ENCODE assay signal across 11 cellular contexts in the genomic region with DNA sequence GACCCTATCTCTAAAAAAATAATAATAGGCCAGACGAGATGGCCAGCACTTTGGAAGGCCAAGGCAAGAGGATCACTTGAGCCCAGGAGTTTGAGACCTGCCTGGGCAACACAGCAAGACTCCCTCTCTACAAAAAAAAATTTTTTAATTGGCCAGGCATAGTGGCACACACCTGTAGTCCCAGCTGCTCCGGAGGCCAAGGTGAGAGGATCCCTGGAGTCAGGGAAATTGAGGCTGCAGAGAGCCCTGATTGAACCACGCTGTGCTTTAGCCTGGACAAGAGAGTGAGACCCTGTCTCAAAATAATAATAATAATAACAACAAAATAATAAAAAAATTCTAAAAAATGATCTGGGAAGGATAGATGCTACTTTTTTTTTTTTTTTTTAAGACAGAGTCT. TPM values are rescaled to one million over a fixed set of nuclear protein-coding genes. Genes with fewer than 3 reads are reported as not detected.
DNase-seq lines count a peak whose midpoint lies in the region; ATAC-seq, FAIRE-seq and TF ChIP-seq lines count a peak whose summit lies in the region.
"Had no signal": no experiment of that assay in that cellular context is flagged by ENCODE, and none has a peak within 500 bp of the region (broad histone marks: within the 10 kb centered on the region; RNA-seq: fewer than 3 reads in every experiment).

No MANE protein-coding gene starts in this region.

- no peak overlapping the region for H2BK20ac ChIP-seq in IMR-90 (ENCODE audit: low read depth, low read length)

- no TSS peak for BruUV-seq in IMR-90 (replicated peaks; lab: Mats Ljungman, UMichigan)
- BruUV-seq in K562 (replicated peaks; lab: Mats Ljungman, UMichigan), result no TSS peak

- POLR2A ChIA-PET in activated CD8-positive, alpha-beta T cell treated with anti-CD3 and anti-CD28 coated beads, Interleukin-2, amount 10 ng/mL, durations not matched to agents 7 days and 5 days (lab: Charles Lee), result interaction anchor here (1.2 kb wide), 2 partner anchors 27 to 32 kb away, joined by 4 to 6 read pairs; a partner anchor contains a TSS
- POLR2A ChIA-PET in activated CD8-positive, alpha-beta T cell treated with anti-CD3 and anti-CD28 coated beads for 36 hours (lab: Charles Lee), result interaction anchor here (1.4 kb wide), 2 partner anchors 20 to 32 kb away, joined by 5 to 6 read pairs; no protein-coding TSS in a partner anchor
- POLR2A ChIA-PET in IMR-90 (lab: Charles Lee; ENCODE audit: unreplicated experiment) (no interaction called here), K562 (lab: Yijun Ruan, JAX) (interaction anchor here (0.6 to 1.9 kb wide), 7 partner anchors 9 to 1302 kb away, joined by 3 to 8 read pairs (median 3); no protein-coding TSS in a partner anchor)

- peak overlapping the region; percentile 99 for H3K27ac Mint-ChIP-seq in activated CD8-positive, alpha-beta T cell treated with anti-CD3 and anti-CD28 coated beads, Interleukin-2, amount 10 ng/mL, durations not matched to agents 7 days and 5 days
- H3K27ac Mint-ChIP-seq in activated CD8-positive, alpha-beta T cell treated with anti-CD3 and anti-CD28 coated beads for 36 hours, result no peak overlapping the region
- peak overlapping the region; percentile 100 for H3K27ac Mint-ChIP-seq in neural progenitor cell

- no peaks in the 10 kb centered on the region for H3K9me3 Mint-ChIP-seq in activated CD8-positive, alpha-beta T cell treated with anti-CD3 and anti-CD28 coated beads, Interleukin-2, amount 10 ng/mL, durations not matched to agents 7 days and 5 days (ENCODE audit: insufficient read depth)
- no peaks in the 10 kb centered on the region for H3K9me3 Mint-ChIP-seq in activated CD8-positive, alpha-beta T cell treated with anti-CD3 and anti-CD28 coated beads for 36 hours
- no peaks in the 10 kb centered on the region for H3K9me3 Mint-ChIP-seq in neural progenitor cell
- H3K9me3 Mint-ChIP-seq: IgD-negative memory B cell had no signal

- dilution Hi-C loops in IMR-90 (cut with HindIII; ENCODE audit: low sequenced_read_pairs, unreplicated experiment), result no loop called here

- H3K4me1 ChIP-seq in IMR-90 (ENCODE audit: control insufficient read depth, insufficient read depth, low read length) (no peaks in the 10 kb centered on the region), K562 (replicated peaks in 1 of 2; ENCODE audit: control insufficient read depth in 2 of 2, insufficient read depth in 2 of 2, low read length in 2 of 2) (peaks cover 5 to 28% of the 10 kb centered on the region in 2 experiments; a peak in 4 of 5 replicates), neural progenitor cell (peaks cover 3% of the 10 kb centered on the region)

- H3K36me3 ChIP-seq in IMR-90 (ENCODE audit: control insufficient read depth, insufficient read depth, low read length) (no peaks in the 10 kb centered on the region), K562 (ENCODE audit: control insufficient read depth, insufficient read depth, low read length) (peaks cover 13% of the 10 kb centered on the region; the same call in 2 of the 3 replicates), neural progenitor cell (no peaks in the 10 kb centered on the region)

- no peaks in the 10 kb centered on the region for H4K20me1 ChIP-seq in IMR-90 (ENCODE audit: insufficient read depth, low read length)
- no peaks in the 10 kb centered on the region for H4K20me1 ChIP-seq in K562 (replicated peaks; ENCODE audit: control insufficient read depth, insufficient read depth, low read length)
- no peaks in the 10 kb centered on the region for H4K20me1 ChIP-seq in neural progenitor cell (ENCODE audit: low read depth)

- H3K9me1 ChIP-seq in IMR-90 (ENCODE audit: insufficient read depth, low read length) (no peaks in the 10 kb centered on the region), K562 (ENCODE audit: control insufficient read depth, insufficient read depth, low read length) (no peaks in the 10 kb centered on the region)

- TF ChIP-seq EP300 in K562 (IDR thresholded peaks at IDR 0.05; ENCODE audit: low read length), result no peak

- H3K9ac ChIP-seq in IMR-90 (ENCODE audit: low read depth, low read length) (no peak overlapping the region), K562 (ENCODE audit: insufficient read depth in 1 of 2, low read depth in 2 of 2, low read length in 2 of 2) (no peak overlapping the region), neural progenitor cell (no peak overlapping the region)

- no peak overlapping the region for H3K4me3 ChIP-seq in IMR-90 (ENCODE audit: insufficient read depth, low read depth, low read length)
- no peak overlapping the region for H3K4me3 ChIP-seq in K562
- no peak overlapping the region for H3K4me3 ChIP-seq in neural progenitor cell

- H4K8ac ChIP-seq in IMR-90 (ENCODE audit: low read depth in 2 of 2, low read length in 2 of 2), result peak overlapping the region; percentile 99 to 100

- H3K56ac ChIP-seq in IMR-90 (ENCODE audit: extremely low read depth, insufficient read depth, low read length), result no peak overlapping the region

- ATAC-seq in activated CD8-positive, alpha-beta T cell treated with anti-CD3 and anti-CD28 coated beads, Interleukin-2, amount 10 ng/mL, durations not matched to agents 7 days and 5 days, result no peak
- ATAC-seq in activated CD8-positive, alpha-beta T cell treated with anti-CD3 and anti-CD28 coated beads for 36 hours, result no peak
- no peak for ATAC-seq in IMR-90 (ENCODE audit: low read depth)
- no peak for ATAC-seq in K562

- H3K4me1 Mint-ChIP-seq in activated CD8-positive, alpha-beta T cell treated with anti-CD3 and anti-CD28 coated beads, Interleukin-2, amount 10 ng/mL, durations not matched to agents 7 days and 5 days (ENCODE audit: low read depth), result peaks cover 13% of the 10 kb centered on the region
- peaks cover 4% of the 10 kb centered on the region for H3K4me1 Mint-ChIP-seq in activated CD8-positive, alpha-beta T cell treated with anti-CD3 and anti-CD28 coated beads for 36 hours (ENCODE audit: low read depth)
- peaks cover 13% of the 10 kb centered on the region for H3K4me1 Mint-ChIP-seq in neural progenitor cell

- H3K14ac ChIP-seq in IMR-90 (replicated peaks; ENCODE audit: low read depth, low read length), result no peak overlapping the region

- TF ChIP-seq RAD21 in IMR-90 (IDR thresholded peaks at IDR 0.05; ENCODE audit: low read length) (no peak), K562 (CRISPR knock-in tag; conservative IDR thresholded peaks at IDR 0.05 in 1 of 2, IDR thresholded peaks at IDR 0.05 in 1 of 2) (no peak)

- H3K79me1 ChIP-seq in IMR-90 (ENCODE audit: low read depth in 1 of 2, low read length in 2 of 2), result peaks cover 10 to 18% of the 10 kb centered on the region in 2 experiments; a peak in 3 of 4 replicates

- H3K79me2 ChIP-seq in K562 (ENCODE audit: control insufficient read depth, insufficient read depth, low read length) (peaks cover 30% of the 10 kb centered on the region), neural progenitor cell (ENCODE audit: low read depth) (peaks cover 35% of the 10 kb centered on the region)

- no peak for DNase-seq in activated CD8-positive, alpha-beta T cell treated with anti-CD3 and anti-CD28 coated beads, Interleukin-2, amount 10 ng/mL, durations not matched to agents 7 days and 5 days
- no peak for DNase-seq in activated CD8-positive, alpha-beta T cell treated with anti-CD3 and anti-CD28 coated beads for 36 hours
- DNase-seq in IMR-90 (no peak), K562 (ENCODE audit: extremely low read depth in 1 of 4, low spot score in 3 of 4) (no peak), neural progenitor cell (ENCODE audit: low spot score) (no peak), KBM-7 (no peak), NCI-H1048 (lab: John Stamatoyannopoulos, UW) (no peak)
- no peak for DNase-seq in stimulated activated CD4-positive, alpha-beta T cell treated with anti-CD3 and anti-CD28 coated beads, Interleukin-2, amount 100 ng/mL, for 48 hours
- DNase-seq: ACHN, NCI-H69 had no signal

- H3K9me3 ChIP-seq in IMR-90 (ENCODE audit: control insufficient read depth, insufficient read depth, low read length) (no peaks in the 10 kb centered on the region), K562 (replicated peaks; ENCODE audit: control insufficient read depth, insufficient read depth, low read depth, low read length) (no peaks in the 10 kb centered on the region), neural progenitor cell (ENCODE audit: low read depth) (no peaks in the 10 kb centered on the region)

- no peak overlapping the region for H2AFZ ChIP-seq in IMR-90 (replicated peaks; ENCODE audit: low read length, poor library complexity)
- peak overlapping the region; percentile 99 for H2AFZ ChIP-seq in K562 (ENCODE audit: low read depth, low read length)
- H2AFZ ChIP-seq in neural progenitor cell (replicated peaks), result peak overlapping the region; percentile 85

- H3K27me3 ChIP-seq in IMR-90 (ENCODE audit: control insufficient read depth, insufficient read depth, low read length), result no peaks in the 10 kb centered on the region
- H3K27me3 ChIP-seq in K562 (ENCODE audit: control insufficient read depth in 2 of 2, insufficient read depth in 2 of 2, low read length in 2 of 2), result no peaks in the 10 kb centered on the region; a peak in 1 of 5 replicates
- H3K27me3 ChIP-seq in neural progenitor cell, result no peaks in the 10 kb centered on the region

- no peak for TF ChIP-seq CTCF in activated CD8-positive, alpha-beta T cell treated with anti-CD3 and anti-CD28 coated beads for 36 hours (IDR thresholded peaks at IDR 0.05)
- no peak for TF ChIP-seq CTCF in IMR-90 (conservative IDR thresholded peaks at IDR 0.05; ENCODE audit: low read depth, low read length)
- no peak for TF ChIP-seq CTCF in K562 (IDR thresholded peaks at IDR 0.05 in 2 of 3, conservative IDR thresholded peaks at IDR 0.05 in 1 of 3; ENCODE audit: insufficient read depth in 2 of 3, low read depth in 1 of 3, low read length in 3 of 3)
- TF ChIP-seq CTCF in neural progenitor cell (IDR thresholded peaks at IDR 0.05), result no peak

- 83% methylated on average over 1 of the region's 3 CpGs; no CpG with 5 or more reads in 1 of the 2 experiments for WGBS in IMR-90 (ENCODE audit: extremely low coverage in 2 of 2, insufficient read length in 1 of 2), 2 experiments
- WGBS in K562 (ENCODE audit: insufficient coverage, low coverage, missing lambda C conversion rate), result 76% methylated on average over 3 of the region's 3 CpGs

- H3K27me3 Mint-ChIP-seq in activated CD8-positive, alpha-beta T cell treated with anti-CD3 and anti-CD28 coated beads, Interleukin-2, amount 10 ng/mL, durations not matched to agents 7 days and 5 days (ENCODE audit: low read depth), result no peaks in the 10 kb centered on the region
- no peaks in the 10 kb centered on the region for H3K27me3 Mint-ChIP-seq in activated CD8-positive, alpha-beta T cell treated with anti-CD3 and anti-CD28 coated beads for 36 hours
- peaks cover 4% of the 10 kb centered on the region for H3K27me3 Mint-ChIP-seq in neural progenitor cell (ENCODE audit: insufficient read depth, low read depth)
- H3K27me3 Mint-ChIP-seq: IgD-negative memory B cell had no signal

- peak overlapping the region; percentile 100; the same call in 1 of the 2 replicates for H3K4ac ChIP-seq in IMR-90 (ENCODE audit: low read depth, low read length)

- H4K91ac ChIP-seq in IMR-90 (ENCODE audit: insufficient read depth, low read depth, low read length), result no peak overlapping the region

- H3F3A ChIP-seq in neural progenitor cell (ENCODE audit: low read depth), result peaks cover 15% of the 10 kb centered on the region

- H3K36me3 Mint-ChIP-seq in activated CD8-positive, alpha-beta T cell treated with anti-CD3 and anti-CD28 coated beads, Interleukin-2, amount 10 ng/mL, durations not matched to agents 7 days and 5 days (ENCODE audit: low read depth), result peaks cover 5% of the 10 kb centered on the region
- H3K36me3 Mint-ChIP-seq in activated CD8-positive, alpha-beta T cell treated with anti-CD3 and anti-CD28 coated beads for 36 hours (ENCODE audit: low read depth), result no peaks in the 10 kb centered on the region
- peaks cover 9% of the 10 kb centered on the region for H3K36me3 Mint-ChIP-seq in neural progenitor cell
- H3K36me3 Mint-ChIP-seq: IgD-negative memory B cell had no signal

- no peak for FAIRE-seq in K562 (lab: Jason Lieb, UNC)

- no peak overlapping the region for H3K4me3 Mint-ChIP-seq in activated CD8-positive, alpha-beta T cell treated with anti-CD3 and anti-CD28 coated beads, Interleukin-2, amount 10 ng/mL, durations not matched to agents 7 days and 5 days
- H3K4me3 Mint-ChIP-seq in activated CD8-positive, alpha-beta T cell treated with anti-CD3 and anti-CD28 coated beads for 36 hours, result no peak overlapping the region
- peak overlapping the region; percentile 91 for H3K4me3 Mint-ChIP-seq in neural progenitor cell

- H2BK120ac ChIP-seq in IMR-90 (ENCODE audit: low read depth, low read length), result peak overlapping the region; percentile 30; the same call in 1 of the 2 replicates

- H3K23ac ChIP-seq in IMR-90 (ENCODE audit: low read depth, low read length), result no peak overlapping the region

- in situ Hi-C loops in IMR-90 (cut with MboI; ENCODE audit: low sequenced_read_pairs), result no loop called here
- in situ Hi-C loops in K562 (cut with MboI), result no loop called here
- in situ Hi-C loops in KBM-7 (cut with MboI; ENCODE audit: low pct_unique_long_range_greater_than_20kb, low sequenced_read_pairs), result no loop called here

- CTCF ChIA-PET in activated CD8-positive, alpha-beta T cell treated with anti-CD3 and anti-CD28 coated beads, Interleukin-2, amount 10 ng/mL, durations not matched to agents 7 days and 5 days (lab: Charles Lee), result interaction anchor here (0.6 to 1.1 kb wide), 3 partner anchors 27 to 221 kb away, joined by 3 to 4 read pairs (median 3); a partner anchor contains a TSS
- CTCF ChIA-PET in activated CD8-positive, alpha-beta T cell treated with anti-CD3 and anti-CD28 coated beads for 36 hours (lab: Charles Lee), result interaction anchor here (0.6 kb wide), 1 partner anchor 9 kb away, joined by 3 read pairs; no protein-coding TSS in a partner anchor
- CTCF ChIA-PET in IMR-90 (lab: Yijun Ruan, JAX) (no interaction called here), K562 (lab: Yijun Ruan, JAX; ENCODE audit: low intra/inter-chr PET ratio) (no interaction called here)

- no peak overlapping the region for H3K27ac ChIP-seq in IMR-90 (ENCODE audit: insufficient read depth, low read length)
- no peak overlapping the region for H3K27ac ChIP-seq in K562 (ENCODE audit: extremely low read depth, low read depth, low read length)
- H3K27ac ChIP-seq in neural progenitor cell, result no peak overlapping the region

- intact Hi-C loops in activated CD8-positive, alpha-beta T cell treated with anti-CD3 and anti-CD28 coated beads for 36 hours (cut with micrococcal nuclease), result no loop called here
- intact Hi-C loops in IMR-90 (cut with micrococcal nuclease), result loop anchor here (2.0 kb wide), 1 partner anchor 31 kb away; a partner anchor contains a TSS
- intact Hi-C loops in K562 (cut with micrococcal nuclease), result no loop called here

- H4K5ac ChIP-seq in IMR-90 (ENCODE audit: low read depth, low read length), result peak overlapping the region; percentile 100

- H2AK9ac ChIP-seq in IMR-90 (replicated peaks; ENCODE audit: low read depth, low read length, poor library complexity), result no peak overlapping the region

- H2BK15ac ChIP-seq in IMR-90 (ENCODE audit: low read depth, low read length), result peak overlapping the region; percentile 11; the same call in 1 of the 3 replicates

- H3K4me2 ChIP-seq in IMR-90 (ENCODE audit: low read depth, low read length) (no peak overlapping the region), K562 (ENCODE audit: insufficient read depth, low read length) (no peak overlapping the region), neural progenitor cell (no peak overlapping the region)

- no peak overlapping the region for H2BK5ac ChIP-seq in IMR-90 (ENCODE audit: low read depth, low read length, poor library complexity, severe bottlenecking)

- no peak for TF ChIP-seq POLR2A in IMR-90 (IDR thresholded peaks at IDR 0.05; ENCODE audit: low read depth, low read length)
- TF ChIP-seq POLR2A in K562 (conservative IDR thresholded peaks at IDR 0.05), result no peak

- peak overlapping the region; percentile 61 for H2AK5ac ChIP-seq in IMR-90 (ENCODE audit: low read depth, low read length)

- no peak overlapping the region for H3K18ac ChIP-seq in IMR-90 (ENCODE audit: low read depth, low read length)

RNA-seq across cellular contexts. Expression of a gene that starts 1.1 kb away (rescaled TPM):
- total RNA-seq in activated CD8-positive, alpha-beta T cell treated with anti-CD3 and anti-CD28 coated beads, Interleukin-2, amount 10 ng/mL, durations not matched to agents 7 days and 5 days, result 10 to 100 TPM; 68.9 to 76.3 TPM
- total RNA-seq in activated CD8-positive, alpha-beta T cell treated with anti-CD3 and anti-CD28 coated beads for 36 hours, result 10 to 100 TPM; 24.3 to 25.6 TPM
- total RNA-seq in IMR-90 (2012; rRNA removed) (36.1 and 37.1 TPM in 2 replicates), K562 (2014; rRNA removed) (249 and 283 TPM in 2 replicates), K562 (2014; rRNA removed; fragmentation: Illumina TruSeq; extraction: Trizol) (16.0 and 21.6 TPM in 2 replicates), K562 (2015; rRNA removed; fragmentation: Illumina TruSeq; extraction: Trizol) (69.5 and 71.3 TPM in 2 replicates), K562 (2021) (131 and 144 TPM in 2 replicates), neural progenitor cell (ENCODE audit: low replicate concordance) (45.9 and 141 TPM in 2 replicates)
- polyA plus RNA-seq in IMR-90 (2012; rRNA removed) (33.7 and 42.9 TPM in 2 replicates), K562 (2011; rRNA removed) (70.0 and 85.8 TPM in 2 replicates), K562 (2014; fragmentation: Illumina TruSeq; extraction: Trizol) (36.3 and 76.9 TPM in 2 replicates), K562 (2014; fragmentation: Nextera tagmentation; extraction: Ambion mirVana) (1 to 10 TPM; 1.5 to 2.3 TPM), K562 (2014; rRNA removed) (165 and 184 TPM in 2 replicates)
- 27.9 and 40.6 TPM in 2 replicates for polyA plus RNA-seq in IMR-90 (2012; cell fraction: cytosol; rRNA removed)
- polyA plus RNA-seq in IMR-90 (2012; cell fraction: nucleus; rRNA removed; ENCODE audit: low replicate concordance), result 24.0 and 102 TPM in 2 replicates
- total RNA-seq in K562 (2011; cell fraction: chromatin; rRNA removed; ENCODE audit: low replicate concordance), result 27.2 and 132 TPM in 2 replicates
- total RNA-seq in K562 (2011; cell fraction: nucleolus; rRNA removed), result 174 and 202 TPM in 2 replicates
- 76.1 and 76.9 TPM in 2 replicates for total RNA-seq in K562 (2011; cell fraction: nucleoplasm; rRNA removed)
- polyA plus RNA-seq in K562 (2011; cell fraction: cytosol; rRNA removed), result 110 and 264 TPM in 2 replicates
- polyA plus RNA-seq in K562 (2011; cell fraction: nucleus; rRNA removed), result 270 and 451 TPM in 2 replicates
- 106 and 139 TPM in 2 replicates for polyA plus RNA-seq in K562 (2012)
- 16.9 and 31.4 TPM in 2 replicates for polyA minus RNA-seq in K562 (2011; rRNA and poly(A)+ RNA removed)
- 70.6 and 79.0 TPM in 2 replicates for polyA minus RNA-seq in K562 (2011; cell fraction: cytosol; rRNA and poly(A)+ RNA removed)
- 78.6 and 83.6 TPM in 2 replicates for polyA minus RNA-seq in K562 (2011; cell fraction: nucleus; rRNA and poly(A)+ RNA removed)

RNA-seq across cellular contexts. Expression of a gene that starts 31.2 kb away (rescaled TPM):
- 100 to 1,000 TPM; 574 to 607 TPM for total RNA-seq in activated CD8-positive, alpha-beta T cell treated with anti-CD3 and anti-CD28 coated beads, Interleukin-2, amount 10 ng/mL, durations not matched to agents 7 days and 5 days
- 100 to 1,000 TPM; 749 to 755 TPM for total RNA-seq in activated CD8-positive, alpha-beta T cell treated with anti-CD3 and anti-CD28 coated beads for 36 hours
- 182 and 587 TPM in 2 replicates for total RNA-seq in IMR-90 (2012; rRNA removed)
- 80.2 and 104 TPM in 2 replicates for polyA plus RNA-seq in IMR-90 (2012; rRNA removed)
- 13.7 and 17.9 TPM in 2 replicates for polyA plus RNA-seq in IMR-90 (2012; cell fraction: cytosol; rRNA removed)
- polyA plus RNA-seq in IMR-90 (2012; cell fraction: nucleus; rRNA removed; ENCODE audit: low replicate concordance), result 21.2 and 52.6 TPM in 2 replicates
- total RNA-seq in K562 (2011; cell fraction: chromatin; rRNA removed; ENCODE audit: low replicate concordance), result 148 and 241 TPM in 2 replicates
- 111 and 117 TPM in 2 replicates for total RNA-seq in K562 (2011; cell fraction: nucleolus; rRNA removed)
- 183 and 259 TPM in 2 replicates for total RNA-seq in K562 (2011; cell fraction: nucleoplasm; rRNA removed)
- total RNA-seq in K562 (2014; rRNA removed), result 887 and 1,071 TPM in 2 replicates
- total RNA-seq in K562 (2014; rRNA removed; fragmentation: Illumina TruSeq; extraction: Trizol), result 1,328 and 1,534 TPM in 2 replicates
- 1,335 and 1,447 TPM in 2 replicates for total RNA-seq in K562 (2015; rRNA removed; fragmentation: Illumina TruSeq; extraction: Trizol)
- 840 and 907 TPM in 2 replicates for total RNA-seq in K562 (2021)
- 308 and 520 TPM in 2 replicates for polyA plus RNA-seq in K562 (2011; rRNA removed)
- polyA plus RNA-seq in K562 (2011; cell fraction: cytosol; rRNA removed), result 84.3 and 133 TPM in 2 replicates
- polyA plus RNA-seq in K562 (2011; cell fraction: nucleus; rRNA removed), result 138 and 148 TPM in 2 replicates
- polyA plus RNA-seq in K562 (2012), result 556 and 791 TPM in 2 replicates
- polyA plus RNA-seq in K562 (2014; fragmentation: Illumina TruSeq; extraction: Trizol), result 886 and 1,006 TPM in 2 replicates
- 100 to 1,000 TPM; 404 to 534 TPM for polyA plus RNA-seq in K562 (2014; fragmentation: Nextera tagmentation; extraction: Ambion mirVana)
- 609 and 622 TPM in 2 replicates for polyA plus RNA-seq in K562 (2014; rRNA removed)
- polyA minus RNA-seq in K562 (2011; rRNA and poly(A)+ RNA removed), result 1,021 and 1,119 TPM in 2 replicates
- polyA minus RNA-seq in K562 (2011; cell fraction: cytosol; rRNA and poly(A)+ RNA removed), result 256 and 383 TPM in 2 replicates
- 100 and 155 TPM in 2 replicates for polyA minus RNA-seq in K562 (2011; cell fraction: nucleus; rRNA and poly(A)+ RNA removed)
- 930 and 1,683 TPM in 2 replicates for total RNA-seq in neural progenitor cell (ENCODE audit: low replicate concordance)

RNA-seq across cellular contexts. Expression of a gene that starts 44.5 kb away (rescaled TPM):
- total RNA-seq in activated CD8-positive, alpha-beta T cell treated with anti-CD3 and anti-CD28 coated beads, Interleukin-2, amount 10 ng/mL, durations not matched to agents 7 days and 5 days, result 1 to 10 TPM; 7.6 to 8.0 TPM
- total RNA-seq in activated CD8-positive, alpha-beta T cell treated with anti-CD3 and anti-CD28 coated beads for 36 hours, result 10 to 100 TPM in 1 of 2 experiments, 1 to 10 TPM in 1; 9.3 to 10.7 TPM
- 1.6 and 1.7 TPM in 2 replicates for total RNA-seq in IMR-90 (2012; rRNA removed)
- polyA plus RNA-seq in IMR-90 (2012; rRNA removed), result 3.8 and 5.7 TPM in 2 replicates
- 3.5 and 3.6 TPM in 2 replicates for polyA plus RNA-seq in IMR-90 (2012; cell fraction: cytosol; rRNA removed)
- 18.8 and 32.4 TPM in 2 replicates for polyA plus RNA-seq in IMR-90 (2012; cell fraction: nucleus; rRNA removed; ENCODE audit: low replicate concordance)
- 45.1 and 101 TPM in 2 replicates for total RNA-seq in K562 (2011; cell fraction: chromatin; rRNA removed; ENCODE audit: low replicate concordance)
- total RNA-seq in K562 (2011; cell fraction: nucleolus; rRNA removed), result 76.3 and 95.7 TPM in 2 replicates
- total RNA-seq in K562 (2011; cell fraction: nucleoplasm; rRNA removed), result 27.9 and 53.6 TPM in 2 replicates
- 29.4 and 42.4 TPM in 2 replicates for total RNA-seq in K562 (2014; rRNA removed)
- total RNA-seq in K562 (2014; rRNA removed; fragmentation: Illumina TruSeq; extraction: Trizol), result 10.6 and 16.2 TPM in 2 replicates
- total RNA-seq in K562 (2015; rRNA removed; fragmentation: Illumina TruSeq; extraction: Trizol), result 17.5 and 19.7 TPM in 2 replicates
- total RNA-seq in K562 (2021), result 40.3 and 41.3 TPM in 2 replicates
- polyA plus RNA-seq in K562 (2011; rRNA removed), result 24.5 and 25.4 TPM in 2 replicates
- polyA plus RNA-seq in K562 (2011; cell fraction: cytosol; rRNA removed), result 25.0 and 47.2 TPM in 2 replicates
- 80.6 and 118 TPM in 2 replicates for polyA plus RNA-seq in K562 (2011; cell fraction: nucleus; rRNA removed)
- 28.4 and 42.0 TPM in 2 replicates for polyA plus RNA-seq in K562 (2012)
- polyA plus RNA-seq in K562 (2014; fragmentation: Illumina TruSeq; extraction: Trizol), result 19.7 and 28.3 TPM in 2 replicates
- polyA plus RNA-seq in K562 (2014; fragmentation: Nextera tagmentation; extraction: Ambion mirVana), result 1 to 10 TPM in 1 of 2 experiments, under 1 TPM in 1; 0.82 to 1.4 TPM
- 48.9 and 49.2 TPM in 2 replicates for polyA plus RNA-seq in K562 (2014; rRNA removed)
- polyA minus RNA-seq in K562 (2011; rRNA and poly(A)+ RNA removed), result 9.4 and 18.7 TPM in 2 replicates
- 23.5 and 24.5 TPM in 2 replicates for polyA minus RNA-seq in K562 (2011; cell fraction: cytosol; rRNA and poly(A)+ RNA removed)
- polyA minus RNA-seq in K562 (2011; cell fraction: nucleus; rRNA and poly(A)+ RNA removed), result 12.1 and 13.3 TPM in 2 replicates
- 4.4 and 16.1 TPM in 2 replicates for total RNA-seq in neural progenitor cell (ENCODE audit: low replicate concordance)

Comparison
In these comparisons a context has a peak if more than half of its experiments do, and no peak if none do; other contexts are left out.
1. CTCF ChIA-PET loops: an anchor here in activated CD8-positive, alpha-beta T cell treated with anti-CD3 and anti-CD28 coated beads, Interleukin-2, amount 10 ng/mL, durations not matched to agents 7 days and 5 days (0.6 to 1.1 kb wide) and activated CD8-positive, alpha-beta T cell treated with anti-CD3 and anti-CD28 coated beads for 36 hours (0.6 kb wide); none called in IMR-90 and K562.